ENCODE assay signal across 21 cellular contexts in the genomic region with DNA sequence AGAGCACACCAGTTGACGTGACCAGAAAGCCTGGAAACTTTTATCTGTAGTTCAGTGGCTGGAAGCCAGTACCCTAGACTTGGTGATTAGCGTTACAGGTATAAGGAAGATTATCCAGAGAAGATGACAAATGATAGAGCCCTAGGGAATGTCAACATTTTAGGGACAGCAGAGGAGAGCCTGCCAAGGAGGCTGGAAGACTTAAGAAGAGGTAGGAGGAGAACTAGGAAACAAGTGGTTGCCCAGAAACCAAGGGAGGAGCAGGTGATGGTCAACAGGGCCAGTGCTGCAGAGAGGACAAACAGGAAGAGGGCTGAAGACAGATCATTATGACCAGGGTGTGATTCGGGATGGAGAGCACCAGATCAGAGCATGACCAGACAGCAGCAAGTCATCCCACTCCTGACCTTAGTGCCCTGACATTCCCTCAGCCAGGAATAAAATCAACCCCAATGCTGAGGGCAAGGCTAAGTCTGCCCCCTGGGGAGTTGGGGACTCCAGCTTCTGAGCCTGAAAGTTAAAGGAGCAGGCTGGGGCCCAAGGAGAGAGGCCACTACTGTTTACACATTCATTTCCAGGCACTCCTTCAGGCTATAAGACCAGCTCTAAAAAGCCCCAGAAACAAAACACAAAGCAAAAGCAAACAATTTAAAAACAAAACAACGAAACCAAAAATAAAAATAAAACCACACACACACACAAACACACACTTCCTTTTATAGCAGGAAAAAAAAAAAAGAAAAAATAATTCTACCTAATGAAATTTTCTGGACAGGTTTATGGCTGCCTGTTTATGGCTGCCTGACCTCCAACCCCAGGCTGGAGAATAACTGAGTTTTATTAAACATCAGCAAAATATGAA. TPM values are rescaled to one million over a fixed set of nuclear protein-coding genes. Genes with fewer than 3 reads are reported as not detected.
DNase-seq lines count a peak whose midpoint lies in the region; ATAC-seq, FAIRE-seq and TF ChIP-seq lines count a peak whose summit lies in the region.
"Had no signal": no experiment of that assay in that cellular context is flagged by ENCODE, and none has a peak within 500 bp of the region (broad histone marks: within the 10 kb centered on the region; RNA-seq: fewer than 3 reads in every experiment).

No MANE protein-coding gene starts in this region.

- no TSS peak for BruUV-seq in K562 (replicated peaks; lab: Mats Ljungman, UMichigan)

- DNase-seq in MM.1S (peak; percentile 32), K562 (ENCODE audit: extremely low read depth in 1 of 4, low spot score in 3 of 4) (no peak), nephron progenitor cell (peak; percentile 53), erythroblast (lab: John Stamatoyannopoulos, UW) (no peak)
- no peak for DNase-seq in CD8-positive, alpha-beta memory T cell
- DNase-seq: 8988T, COR-L47, DMS 273 treated with DMSO at 0.1 percent for 48 hours, GDM1, GM23248, IMR-90, NCI-H1105, NCI-H2081, NCI-H748 treated with DMSO at 0.1 percent for 48 hours had no signal

- intact Hi-C loops in K562 (cut with micrococcal nuclease), result no loop called here

- H3K79me2 ChIP-seq in MM.1S (ENCODE audit: low read length), result no peaks in the 10 kb centered on the region
- H3K79me2 ChIP-seq in K562 (ENCODE audit: control insufficient read depth, insufficient read depth, low read length), result no peaks in the 10 kb centered on the region

- no peaks in the 10 kb centered on the region for H3K36me3 Mint-ChIP-seq in nephron progenitor cell (ENCODE audit: low read depth)
- H3K36me3 Mint-ChIP-seq in CD8-positive, alpha-beta memory T cell, result no peaks in the 10 kb centered on the region

- no peak for ATAC-seq in K562
- no peak for ATAC-seq in GM18520 (IDR thresholded peaks at IDR 0.05; ENCODE audit: unreplicated experiment)
- ATAC-seq in HG03159 (IDR thresholded peaks at IDR 0.05; ENCODE audit: unreplicated experiment), result no peak

- H3K9me2 ChIP-seq in MM.1S (replicated peaks; ENCODE audit: insufficient read depth, low read length), result no peaks in the 10 kb centered on the region

- no peaks in the 10 kb centered on the region for H3K36me3 ChIP-seq in BLaER1 treated with 17β-estradiol and CSF1 and Interleukin-3, amounts not matched to agents 10 nM and 100 nM
- no peaks in the 10 kb centered on the region for H3K36me3 ChIP-seq in MM.1S (replicated peaks; ENCODE audit: insufficient read depth, low read length)
- H3K36me3 ChIP-seq in K562 (ENCODE audit: control insufficient read depth, insufficient read depth, low read length), result no peaks in the 10 kb centered on the region
- H3K36me3 ChIP-seq in CD8-positive, alpha-beta memory T cell (ENCODE audit: insufficient read depth, low read length), result no peaks in the 10 kb centered on the region

- CTCF ChIA-PET in K562 (lab: Yijun Ruan, JAX; ENCODE audit: low intra/inter-chr PET ratio), result no interaction called here
- CTCF ChIA-PET in CD8-positive, alpha-beta memory T cell (lab: Charles Lee), result no interaction called here

- TF ChIP-seq EP300 in K562 (IDR thresholded peaks at IDR 0.05; ENCODE audit: low read length), result no peak

- no peak for FAIRE-seq in K562 (lab: Jason Lieb, UNC)

- no peak for TF ChIP-seq RAD21 in K562 (CRISPR knock-in tag; conservative IDR thresholded peaks at IDR 0.05 in 1 of 2, IDR thresholded peaks at IDR 0.05 in 1 of 2)

- no peaks in the 10 kb centered on the region for H3K9me3 ChIP-seq in BLaER1 treated with 17β-estradiol and CSF1 and Interleukin-3, amounts not matched to agents 10 nM and 100 nM (replicated peaks in 1 of 11)
- H3K9me3 ChIP-seq in MM.1S (replicated peaks; ENCODE audit: insufficient read depth, low read length), result no peaks in the 10 kb centered on the region
- no peaks in the 10 kb centered on the region for H3K9me3 ChIP-seq in K562 (replicated peaks; ENCODE audit: control insufficient read depth, insufficient read depth, low read depth, low read length)
- H3K9me3 ChIP-seq in CD8-positive, alpha-beta memory T cell (ENCODE audit: low read length), result no peaks in the 10 kb centered on the region

- H3K4me1 Mint-ChIP-seq in nephron progenitor cell, result peaks cover 49% of the 10 kb centered on the region
- H3K4me1 Mint-ChIP-seq in CD8-positive, alpha-beta memory T cell, result no peaks in the 10 kb centered on the region

- H3K4me1 ChIP-seq in BLaER1 treated with 17β-estradiol and CSF1 and Interleukin-3, amounts not matched to agents 10 nM and 100 nM, result peaks cover 0 to 14% (median 8%) of the 10 kb centered on the region in 10 experiments; a peak in 13 of 20 replicates
- H3K4me1 ChIP-seq in MM.1S (ENCODE audit: low read length) (peaks cover 9% of the 10 kb centered on the region), K562 (replicated peaks in 1 of 2; ENCODE audit: control insufficient read depth in 2 of 2, insufficient read depth in 2 of 2, low read length in 2 of 2) (no peaks in the 10 kb centered on the region)
- H3K4me1 ChIP-seq in CD8-positive, alpha-beta memory T cell (ENCODE audit: insufficient read depth, low read length), result no peaks in the 10 kb centered on the region

- no peak overlapping the region for H3K27ac ChIP-seq in BLaER1 treated with 17β-estradiol and CSF1 and Interleukin-3, amounts not matched to agents 10 nM and 100 nM
- no peak overlapping the region for H3K27ac ChIP-seq in MM.1S (ENCODE audit: low read length)
- no peak overlapping the region for H3K27ac ChIP-seq in K562 (ENCODE audit: extremely low read depth, low read depth, low read length)
- no peak overlapping the region for H3K27ac ChIP-seq in CD8-positive, alpha-beta memory T cell (ENCODE audit: low read depth, low read length)
- H3K27ac ChIP-seq: GM23248 had no signal

- H3K9me1 ChIP-seq in K562 (ENCODE audit: control insufficient read depth, insufficient read depth, low read length), result no peaks in the 10 kb centered on the region

- H3K4me3 Mint-ChIP-seq in nephron progenitor cell, result peak overlapping the region; percentile 52
- no peak overlapping the region for H3K4me3 Mint-ChIP-seq in CD8-positive, alpha-beta memory T cell

- H3K4me3 ChIP-seq in BLaER1 treated with 17β-estradiol and CSF1 and Interleukin-3, amounts not matched to agents 10 nM and 100 nM, result no peak overlapping the region
- H3K4me3 ChIP-seq in MM.1S (ENCODE audit: low read length) (no peak overlapping the region), K562 (no peak overlapping the region)
- no peak overlapping the region for H3K4me3 ChIP-seq in CD8-positive, alpha-beta memory T cell (ENCODE audit: low read length)
- H3K4me3 ChIP-seq: GM23248 had no signal

- peak overlapping the region in 9 of 11 experiments; percentile 1 to 54 (median 6); a peak in 11 of 22 replicates for H3K4me2 ChIP-seq in BLaER1 treated with 17β-estradiol and CSF1 and Interleukin-3, amounts not matched to agents 10 nM and 100 nM
- H3K4me2 ChIP-seq in MM.1S (ENCODE audit: low read depth, low read length) (0 out of 2 replicates have a peak overlapping the region, but pooled peaks have one; percentile 13), K562 (ENCODE audit: insufficient read depth, low read length) (no peak overlapping the region)

- in situ Hi-C loops in K562 (cut with MboI), result no loop called here

- H3K27me3 Mint-ChIP-seq in nephron progenitor cell (ENCODE audit: low read depth, poor library complexity), result no peaks in the 10 kb centered on the region
- H3K27me3 Mint-ChIP-seq in CD8-positive, alpha-beta memory T cell, result peaks cover 6 to 19% of the 10 kb centered on the region in 2 donors

- no peaks in the 10 kb centered on the region for H3K9me3 Mint-ChIP-seq in nephron progenitor cell
- no peaks in the 10 kb centered on the region for H3K9me3 Mint-ChIP-seq in CD8-positive, alpha-beta memory T cell

- 0% methylated on average over 4 of the region's 4 CpGs for WGBS in K562 (ENCODE audit: insufficient coverage, low coverage, missing lambda C conversion rate)

- H3K9ac ChIP-seq in BLaER1 treated with 17β-estradiol and CSF1 and Interleukin-3, amounts not matched to agents 10 nM and 100 nM, result no peak overlapping the region
- no peak overlapping the region for H3K9ac ChIP-seq in MM.1S (ENCODE audit: low read length)
- no peak overlapping the region for H3K9ac ChIP-seq in K562 (ENCODE audit: insufficient read depth in 1 of 2, low read depth in 2 of 2, low read length in 2 of 2)
- H3K9ac ChIP-seq: GM23248 had no signal

- no peaks in the 10 kb centered on the region for H4K20me1 ChIP-seq in BLaER1 treated with 17β-estradiol and CSF1 and Interleukin-3, amounts not matched to agents 10 nM and 100 nM
- no peaks in the 10 kb centered on the region for H4K20me1 ChIP-seq in MM.1S (ENCODE audit: insufficient read depth, low read length)
- no peaks in the 10 kb centered on the region for H4K20me1 ChIP-seq in K562 (replicated peaks; ENCODE audit: control insufficient read depth, insufficient read depth, low read length)

- H2AFZ ChIP-seq in MM.1S (ENCODE audit: low read length) (peak overlapping the region; percentile 56), K562 (ENCODE audit: low read depth, low read length) (no peak overlapping the region)
- H2AFZ ChIP-seq: GM23248 had no signal

- TF ChIP-seq POLR2A in K562 (conservative IDR thresholded peaks at IDR 0.05), result no peak
- TF ChIP-seq POLR2A in erythroblast (IDR thresholded peaks at IDR 0.05; ENCODE audit: low read length), result no peak

- H3F3A ChIP-seq in MM.1S (ENCODE audit: insufficient read depth, low read length), result no peaks in the 10 kb centered on the region

- TF ChIP-seq CTCF in MM.1S (IDR thresholded peaks at IDR 0.05; ENCODE audit: low read length) (no peak), K562 (IDR thresholded peaks at IDR 0.05 in 2 of 3, conservative IDR thresholded peaks at IDR 0.05 in 1 of 3; ENCODE audit: insufficient read depth in 2 of 3, low read depth in 1 of 3, low read length in 3 of 3) (no peak), nephron progenitor cell (IDR thresholded peaks at IDR 0.05) (no peak)

- POLR2A ChIA-PET in K562 (lab: Yijun Ruan, JAX), result interaction anchor here (0.7 to 1.0 kb wide), 2 partner anchors 15 to 16 kb away, joined by 3 read pairs; no protein-coding TSS in a partner anchor
- POLR2A ChIA-PET in CD8-positive, alpha-beta memory T cell (lab: Charles Lee), result no interaction called here

- H3K27me3 ChIP-seq in BLaER1 treated with 17β-estradiol and CSF1 and Interleukin-3, amounts not matched to agents 10 nM and 100 nM, result no peaks in the 10 kb centered on the region
- no peaks in the 10 kb centered on the region for H3K27me3 ChIP-seq in MM.1S (replicated peaks; ENCODE audit: insufficient read depth, low read length)
- 0 out of 5 replicates have a peak, but pooled peaks cover 0 to 4% of the 10 kb centered on the region in 2 experiments for H3K27me3 ChIP-seq in K562 (ENCODE audit: control insufficient read depth in 2 of 2, insufficient read depth in 2 of 2, low read length in 2 of 2)
- no peaks in the 10 kb centered on the region for H3K27me3 ChIP-seq in CD8-positive, alpha-beta memory T cell (ENCODE audit: insufficient read depth, low read length, poor library complexity, severe bottlenecking)

- peak overlapping the region; percentile 79 for H3K27ac Mint-ChIP-seq in nephron progenitor cell
- H3K27ac Mint-ChIP-seq in CD8-positive, alpha-beta memory T cell, result no peak overlapping the region

RNA-seq across cellular contexts. Expression of a gene that starts 48.6 kb away (rescaled TPM):
- total RNA-seq in K562 (2011; cell fraction: chromatin; rRNA removed; ENCODE audit: low replicate concordance), result not detected in 2 replicates
- not detected in 2 replicates for total RNA-seq in K562 (2011; cell fraction: nucleolus; rRNA removed)
- not detected in 2 replicates for total RNA-seq in K562 (2011; cell fraction: nucleoplasm; rRNA removed)
- total RNA-seq in K562 (2014; rRNA removed), result not detected in 2 replicates
- not detected in 2 replicates for total RNA-seq in K562 (2014; rRNA removed; fragmentation: Illumina TruSeq; extraction: Trizol)
- total RNA-seq in K562 (2015; rRNA removed; fragmentation: Illumina TruSeq; extraction: Trizol), result not detected in 2 replicates
- not detected in 2 replicates for total RNA-seq in K562 (2021)
- not detected in 2 replicates for polyA plus RNA-seq in K562 (2011; rRNA removed)
- not detected in 2 replicates for polyA plus RNA-seq in K562 (2011; cell fraction: cytosol; rRNA removed)
- polyA plus RNA-seq in K562 (2011; cell fraction: nucleus; rRNA removed), result not detected in 2 replicates
- not detected in 2 replicates for polyA plus RNA-seq in K562 (2012)
- polyA plus RNA-seq in K562 (2014; fragmentation: Illumina TruSeq; extraction: Trizol), result not detected in 2 replicates
- not detected for polyA plus RNA-seq in K562 (2014; fragmentation: Nextera tagmentation; extraction: Ambion mirVana)
- not detected in 2 replicates for polyA plus RNA-seq in K562 (2014; rRNA removed)
- not detected in 2 replicates for polyA minus RNA-seq in K562 (2011; rRNA and poly(A)+ RNA removed)
- not detected in 2 replicates for polyA minus RNA-seq in K562 (2011; cell fraction: cytosol; rRNA and poly(A)+ RNA removed)
- not detected in 2 replicates for polyA minus RNA-seq in K562 (2011; cell fraction: nucleus; rRNA and poly(A)+ RNA removed)
- not detected for total RNA-seq in CD8-positive, alpha-beta memory T cell
- polyA plus RNA-seq in CD8-positive, alpha-beta memory T cell, result not detected
- total RNA-seq: GM23248, HT-29, IMR-90, LHCN-M2, NCI-H460 had no signal
- polyA plus RNA-seq: AG04450, GM23248, IMR-90 had no signal

RNA-seq across cellular contexts. Expression of a gene that starts 50.3 kb away (rescaled TPM):
- total RNA-seq in K562 (2011; cell fraction: chromatin; rRNA removed; ENCODE audit: low replicate concordance), result not detected in 2 replicates
- total RNA-seq in K562 (2011; cell fraction: nucleolus; rRNA removed), result not detected in 2 replicates
- not detected in 2 replicates for total RNA-seq in K562 (2011; cell fraction: nucleoplasm; rRNA removed)
- not detected in 2 replicates for total RNA-seq in K562 (2014; rRNA removed)
- not detected in 2 replicates for total RNA-seq in K562 (2014; rRNA removed; fragmentation: Illumina TruSeq; extraction: Trizol)
- not detected in 2 replicates for total RNA-seq in K562 (2015; rRNA removed; fragmentation: Illumina TruSeq; extraction: Trizol)
- total RNA-seq in K562 (2021), result not detected in 2 replicates
- polyA plus RNA-seq in K562 (2011; rRNA removed), result not detected in 2 replicates
- not detected in 2 replicates for polyA plus RNA-seq in K562 (2011; cell fraction: cytosol; rRNA removed)
- not detected in 2 replicates for polyA plus RNA-seq in K562 (2011; cell fraction: nucleus; rRNA removed)
- polyA plus RNA-seq in K562 (2012), result not detected in 2 replicates
- not detected in 2 replicates for polyA plus RNA-seq in K562 (2014; fragmentation: Illumina TruSeq; extraction: Trizol)
- polyA plus RNA-seq in K562 (2014; fragmentation: Nextera tagmentation; extraction: Ambion mirVana), result not detected
- polyA plus RNA-seq in K562 (2014; rRNA removed), result not detected in 2 replicates
- not detected in 2 replicates for polyA minus RNA-seq in K562 (2011; rRNA and poly(A)+ RNA removed)
- not detected in 2 replicates for polyA minus RNA-seq in K562 (2011; cell fraction: cytosol; rRNA and poly(A)+ RNA removed)
- polyA minus RNA-seq in K562 (2011; cell fraction: nucleus; rRNA and poly(A)+ RNA removed), result not detected in 2 replicates
- total RNA-seq in CD8-positive, alpha-beta memory T cell, result not detected
- not detected for polyA plus RNA-seq in CD8-positive, alpha-beta memory T cell
- total RNA-seq: GM23248, HT-29, IMR-90, LHCN-M2, NCI-H460 had no signal
- polyA plus RNA-seq: AG04450, GM23248, IMR-90 had no signal

Comparison
In these comparisons a context has a peak if more than half of its experiments do, and no peak if none do; other contexts are left out.
1. DNase-seq: peak in MM.1S (single experiment) and nephron progenitor cell (single experiment); none in K562 (0 of 4), erythroblast (0 of 2) and CD8-positive, alpha-beta memory T cell (0 of 5).